ENCODE assay signal across 8 cellular contexts in genomic region chrX:107826286-107827136, GRCh38. TPM values are rescaled to one million over a fixed set of nuclear protein-coding genes. Genes with fewer than 3 reads are reported as not detected.
A peak's percentile ranks its signal among the peaks of the same experiment; 100 is the strongest.
DNase-seq lines count a peak whose midpoint lies in the region; ATAC-seq, FAIRE-seq and TF ChIP-seq lines count a peak whose summit lies in the region.

No MANE protein-coding gene starts in this region.

- H3K23ac ChIP-seq in mesendoderm (ENCODE audit: low read length) = no peak overlapping the region

- peak overlapping the region; percentile 84 to 93 (median 85) for H3K4me3 Mint-ChIP-seq in CD8-positive, alpha-beta memory T cell
- peak overlapping the region; percentile 77 for H3K4me3 Mint-ChIP-seq in activated CD8-positive, alpha-beta T cell treated with anti-CD3 and anti-CD28 coated beads for 36 hours
- peak overlapping the region; percentile 80 to 84 for H3K4me3 Mint-ChIP-seq in effector memory CD8-positive, alpha-beta T cell

- H2BK15ac ChIP-seq in mesendoderm (replicated peaks; ENCODE audit: low read depth) = no peak overlapping the region

- peak overlapping the region; percentile 58 for H3K9ac ChIP-seq in mesendoderm (ENCODE audit: low read length)

- H3K79me1 ChIP-seq in mesendoderm (ENCODE audit: low read length) = no peaks in the 10 kb centered on the region

- H3K9me3 Mint-ChIP-seq in CD8-positive, alpha-beta memory T cell = no peaks in the 10 kb centered on the region
- no peaks in the 10 kb centered on the region for H3K9me3 Mint-ChIP-seq in activated CD8-positive, alpha-beta T cell treated with anti-CD3 and anti-CD28 coated beads for 36 hours
- H3K9me3 Mint-ChIP-seq in effector memory CD8-positive, alpha-beta T cell = no peaks in the 10 kb centered on the region

- H3K4ac ChIP-seq in mesendoderm (ENCODE audit: low read depth, low read length) = no peak overlapping the region

- H3K36me3 Mint-ChIP-seq in CD8-positive, alpha-beta memory T cell = peaks cover 0 to 6% (median 0%) of the 10 kb centered on the region in 3 donors
- no peaks in the 10 kb centered on the region for H3K36me3 Mint-ChIP-seq in activated CD8-positive, alpha-beta T cell treated with anti-CD3 and anti-CD28 coated beads for 36 hours (ENCODE audit: low read depth)
- H3K36me3 Mint-ChIP-seq in effector memory CD8-positive, alpha-beta T cell (ENCODE audit: insufficient read depth) = no peaks in the 10 kb centered on the region

- peak overlapping the region; percentile 42 to 95 (median 88) for H3K27ac Mint-ChIP-seq in CD8-positive, alpha-beta memory T cell
- peak overlapping the region; percentile 78 for H3K27ac Mint-ChIP-seq in activated CD8-positive, alpha-beta T cell treated with anti-CD3 and anti-CD28 coated beads for 36 hours
- H3K27ac Mint-ChIP-seq in effector memory CD8-positive, alpha-beta T cell = peak overlapping the region; percentile 64 to 80

- H3K4me1 Mint-ChIP-seq in CD8-positive, alpha-beta memory T cell = peaks cover 22 to 66% (median 31%) of the 10 kb centered on the region in 3 donors
- peaks cover 35% of the 10 kb centered on the region for H3K4me1 Mint-ChIP-seq in activated CD8-positive, alpha-beta T cell treated with anti-CD3 and anti-CD28 coated beads for 36 hours (ENCODE audit: low read depth)
- peaks cover 8 to 16% of the 10 kb centered on the region in 2 donors for H3K4me1 Mint-ChIP-seq in effector memory CD8-positive, alpha-beta T cell (ENCODE audit: low read depth in 2 of 2)

- no peak overlapping the region for H3K18ac ChIP-seq in mesendoderm (ENCODE audit: low read length)

- intact Hi-C loops in activated CD8-positive, alpha-beta T cell treated with anti-CD3 and anti-CD28 coated beads for 36 hours (cut with micrococcal nuclease) = no loop called here

- no peak for TF ChIP-seq CTCF in activated CD8-positive, alpha-beta T cell treated with anti-CD3 and anti-CD28 coated beads for 36 hours (IDR thresholded peaks at IDR 0.05)

- H3K56ac ChIP-seq in mesendoderm (ENCODE audit: low read length) = peak overlapping the region; percentile 64

- no peak overlapping the region for H2BK120ac ChIP-seq in mesendoderm (ENCODE audit: low read depth, low read length)

- no peaks in the 10 kb centered on the region for H3K27me3 ChIP-seq in CD8-positive, alpha-beta memory T cell (ENCODE audit: insufficient read depth, low read length, poor library complexity, severe bottlenecking)
- H3K27me3 ChIP-seq in MG63 (no peaks in the 10 kb centered on the region), mesendoderm (ENCODE audit: insufficient read depth, low read length, poor library complexity) (no peaks in the 10 kb centered on the region)

- no peaks in the 10 kb centered on the region for H3K79me2 ChIP-seq in mesendoderm (ENCODE audit: control insufficient read depth, insufficient read depth, low read length)

- POLR2A ChIA-PET in CD8-positive, alpha-beta memory T cell (lab: Charles Lee) = interaction anchor here (0.8 to 1.4 kb wide), 4 partner anchors 85 to 708 kb away, joined by 3 to 4 read pairs (median 3); partner anchors contain the start of gene RBM41
- POLR2A ChIA-PET in activated CD8-positive, alpha-beta T cell treated with anti-CD3 and anti-CD28 coated beads for 36 hours (lab: Charles Lee) = no interaction called here

- DNase-seq in CD8-positive, alpha-beta memory T cell = peak; percentile 1 to 60 (median 42)
- peak; percentile 10 for DNase-seq in MG63
- peak; percentile 30 for DNase-seq in activated CD8-positive, alpha-beta T cell treated with anti-CD3 and anti-CD28 coated beads for 36 hours
- peak; percentile 1 to 17 (median 6) for DNase-seq in effector memory CD8-positive, alpha-beta T cell
- DNase-seq in mesendoderm = peak; percentile 60
- peak; percentile 0 to 20 for DNase-seq in stimulated activated CD8-positive, alpha-beta memory T cell treated with anti-CD3 and anti-CD28 coated beads, Interleukin-7, amount 100 ng/mL, for 1 hour (ENCODE audit: low read depth in 2 of 2)
- DNase-seq in HTR-8/SVneo (ENCODE audit: insufficient read length, low spot score) = no peak

- H2AK5ac ChIP-seq in mesendoderm (ENCODE audit: low read length) = no peak overlapping the region

- no peak overlapping the region for H3K4me2 ChIP-seq in mesendoderm (ENCODE audit: low read length)

- H3K27me3 Mint-ChIP-seq in CD8-positive, alpha-beta memory T cell = peaks cover 7 to 8% of the 10 kb centered on the region in 2 donors
- peaks cover 5% of the 10 kb centered on the region for H3K27me3 Mint-ChIP-seq in activated CD8-positive, alpha-beta T cell treated with anti-CD3 and anti-CD28 coated beads for 36 hours
- H3K27me3 Mint-ChIP-seq in effector memory CD8-positive, alpha-beta T cell = no peaks in the 10 kb centered on the region

- H3K27ac ChIP-seq in CD8-positive, alpha-beta memory T cell (ENCODE audit: low read depth, low read length) = no peak overlapping the region
- peak overlapping the region; percentile 6 for H3K27ac ChIP-seq in mesendoderm (ENCODE audit: low read depth, low read length)

- H4K8ac ChIP-seq in mesendoderm (ENCODE audit: low read depth, low read length) = no peak overlapping the region

- peaks cover 7% of the 10 kb centered on the region for H3K4me1 ChIP-seq in CD8-positive, alpha-beta memory T cell (ENCODE audit: insufficient read depth, low read length)
- no peaks in the 10 kb centered on the region for H3K4me1 ChIP-seq in mesendoderm (ENCODE audit: control insufficient read depth, low read depth, low read length)

- no peak overlapping the region for H4K5ac ChIP-seq in mesendoderm (ENCODE audit: low read length)

- H3K4me3 ChIP-seq in CD8-positive, alpha-beta memory T cell (ENCODE audit: low read length) = no peak overlapping the region
- H3K4me3 ChIP-seq in MG63 (peak overlapping the region; percentile 35), mesendoderm (ENCODE audit: low read length) (no peak overlapping the region)

- no peaks in the 10 kb centered on the region for H3K36me3 ChIP-seq in CD8-positive, alpha-beta memory T cell (ENCODE audit: insufficient read depth, low read length)
- H3K36me3 ChIP-seq in MG63 (no peaks in the 10 kb centered on the region), mesendoderm (ENCODE audit: control insufficient read depth, insufficient read depth, low read length) (no peaks in the 10 kb centered on the region)

- no peak for FAIRE-seq in HTR-8/SVneo (lab: Jason Lieb, UNC)

- CTCF ChIA-PET in CD8-positive, alpha-beta memory T cell (lab: Charles Lee) = interaction anchor here (1.2 to 1.4 kb wide), 3 partner anchors 12 to 153 kb away, joined by 3 to 6 read pairs (median 4); no protein-coding TSS in a partner anchor
- CTCF ChIA-PET in activated CD8-positive, alpha-beta T cell treated with anti-CD3 and anti-CD28 coated beads for 36 hours (lab: Charles Lee) = interaction anchor here (0.9 to 1.3 kb wide), 3 partner anchors 32 to 153 kb away, joined by 3 read pairs; partner anchors contain the start of gene TSC22D3

- peak; percentile 55 for ATAC-seq in GM21576 (IDR thresholded peaks at IDR 0.05; ENCODE audit: unreplicated experiment)
- peak; percentile 60 for ATAC-seq in activated CD8-positive, alpha-beta T cell treated with anti-CD3 and anti-CD28 coated beads for 36 hours
- peak; percentile 69 for ATAC-seq in effector memory CD8-positive, alpha-beta T cell (replicated peaks)

- WGBS in mesendoderm (ENCODE audit: extremely low coverage, insufficient coverage, low lambda C conversion rate) = no CpG with 5 or more reads among the region's 92 CpGs

- H2BK5ac ChIP-seq in mesendoderm (ENCODE audit: low read length) = no peak overlapping the region

- H3K9me3 ChIP-seq in CD8-positive, alpha-beta memory T cell (ENCODE audit: low read length) = no peaks in the 10 kb centered on the region
- no peaks in the 10 kb centered on the region for H3K9me3 ChIP-seq in MG63

RNA-seq across cellular contexts. Expression of gene MID2, which starts 0.8 kb away (rescaled TPM):
- 10 to 100 TPM; 10.6 to 13.3 TPM for total RNA-seq in CD8-positive, alpha-beta memory T cell
- polyA plus RNA-seq in CD8-positive, alpha-beta memory T cell = 6.8 TPM
- total RNA-seq in MG63 (2014; rRNA removed; shearing (Covaris generic); ENCODE audit: low replicate concordance) = 2.2 and 2.4 TPM in 2 replicates
- total RNA-seq in activated CD8-positive, alpha-beta T cell treated with anti-CD3 and anti-CD28 coated beads for 36 hours = 1 to 10 TPM; 6.6 to 7.4 TPM
- polyA plus RNA-seq in mesendoderm (2013, experiment 1 of 2) = 2.1 TPM
- 2.3 TPM for polyA plus RNA-seq in mesendoderm (2013, experiment 2 of 2)

RNA-seq across cellular contexts. Expression of gene NCBP2L, which starts 49.0 kb away (rescaled TPM):
- not detected for total RNA-seq in CD8-positive, alpha-beta memory T cell
- 0.24 TPM for polyA plus RNA-seq in CD8-positive, alpha-beta memory T cell
- total RNA-seq in MG63 (2014; rRNA removed; shearing (Covaris generic); ENCODE audit: low replicate concordance) = not detected in 2 replicates
- total RNA-seq in activated CD8-positive, alpha-beta T cell treated with anti-CD3 and anti-CD28 coated beads for 36 hours = not detected
- not detected for polyA plus RNA-seq in mesendoderm (2013, experiment 1 of 2)
- polyA plus RNA-seq in mesendoderm (2013, experiment 2 of 2) = not detected

RNA-seq across cellular contexts. Expression of gene TSC22D3, which starts 50.9 kb away (rescaled TPM):
- total RNA-seq in CD8-positive, alpha-beta memory T cell = 10 to 100 TPM; 45.0 to 47.3 TPM
- 790 TPM for polyA plus RNA-seq in CD8-positive, alpha-beta memory T cell
- 15.7 and 17.0 TPM in 2 replicates for total RNA-seq in MG63 (2014; rRNA removed; shearing (Covaris generic); ENCODE audit: low replicate concordance)
- 10 to 100 TPM; 47.2 to 50.5 TPM for total RNA-seq in activated CD8-positive, alpha-beta T cell treated with anti-CD3 and anti-CD28 coated beads for 36 hours
- polyA plus RNA-seq in mesendoderm (2013, experiment 1 of 2) = 17.0 TPM
- polyA plus RNA-seq in mesendoderm (2013, experiment 2 of 2) = 17.4 TPM
